7 cellular contexts compared by ENCODE assay signal in the genomic region with DNA sequence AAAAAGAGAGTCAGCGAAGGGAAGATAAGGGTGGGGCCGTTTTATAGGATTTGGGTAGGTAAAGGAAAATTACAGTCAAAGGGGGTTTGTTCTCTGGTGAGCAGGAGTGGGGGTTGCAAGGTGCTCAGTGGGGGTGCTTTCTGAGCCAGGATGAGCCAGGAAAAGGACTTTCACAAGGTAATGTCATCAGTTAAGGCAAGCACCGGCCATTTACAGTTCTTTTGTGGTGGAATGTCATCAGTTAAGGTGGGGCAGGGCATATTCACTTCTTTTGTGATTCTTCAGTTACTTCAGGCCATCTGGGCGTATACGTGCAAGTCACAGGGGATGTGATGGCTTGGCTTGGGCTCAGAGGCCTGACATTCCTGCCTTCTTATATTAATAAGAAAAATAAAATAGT.
A peak's percentile ranks its signal among the peaks of the same experiment; 100 is the strongest.
DNase-seq lines count a peak whose midpoint lies in the region; TF ChIP-seq lines count a peak whose summit lies in the region.
"Not testable (repeated sequence)": the region's sequence is repeated elsewhere in the genome, so short reads cannot be mapped to it uniquely, and the experiment has no call there.

No MANE protein-coding gene starts in this region.

- H2BK20ac ChIP-seq in H9 (ENCODE audit: low read depth, low read length, poor library complexity, severe bottlenecking): not testable (repeated sequence)

- not testable (repeated sequence) for H4K91ac ChIP-seq in H9 (ENCODE audit: insufficient read length, low read depth, low read length)

- not testable (repeated sequence) for H4K20me1 ChIP-seq in H9 (ENCODE audit: control insufficient read depth, insufficient read depth, insufficient read length); neural progenitor cell (ENCODE audit: low read depth)

- H3K36me3 Mint-ChIP-seq in H9 (ENCODE audit: insufficient read depth in 1 of 3, low read depth in 3 of 3) (peaks cover 18 to 71% (median 57%) of the 10 kb centered on the region in 3 experiments), endodermal cell (ENCODE audit: low read depth) (peaks cover 41% of the 10 kb centered on the region)
- H3K36me3 Mint-ChIP-seq in neural progenitor cell: not testable (repeated sequence)

- H3K9me3 ChIP-seq in ES-I3 (ENCODE audit: control insufficient read depth, insufficient read depth, low read length); H9 (ENCODE audit: control insufficient read depth, low read depth, low read length); HUES64 (ENCODE audit: insufficient read depth, low read depth, low read length); endodermal cell (ENCODE audit: control insufficient read depth, low read length); iPS DF 6.9 (ENCODE audit: control insufficient read depth, insufficient read depth, low read length); iPS-20b (ENCODE audit: insufficient read depth, low read depth, low read length); neural progenitor cell (ENCODE audit: low read depth): not testable (repeated sequence)

- H3K4me1 ChIP-seq in ES-I3 (ENCODE audit: insufficient read depth, low read length): peaks cover 25% of the 10 kb centered on the region
- H3K4me1 ChIP-seq in H9 (ENCODE audit: insufficient read depth, low read length): peaks cover 15% of the 10 kb centered on the region
- peaks cover 30% of the 10 kb centered on the region for H3K4me1 ChIP-seq in HUES64 (ENCODE audit: insufficient read depth, low read length)
- H3K4me1 ChIP-seq in endodermal cell (ENCODE audit: control insufficient read depth, insufficient read depth, low read length): peaks cover 29% of the 10 kb centered on the region
- peaks cover 11% of the 10 kb centered on the region for H3K4me1 ChIP-seq in iPS DF 6.9 (ENCODE audit: control insufficient read depth, insufficient read depth, low read length)
- peaks cover 26% of the 10 kb centered on the region for H3K4me1 ChIP-seq in iPS-20b (ENCODE audit: insufficient read depth, low read length)
- peaks cover 24% of the 10 kb centered on the region for H3K4me1 ChIP-seq in neural progenitor cell

- not testable (repeated sequence) for H3T11ph ChIP-seq in H9 (ENCODE audit: low read length)

- H3K56ac ChIP-seq in H9 (ENCODE audit: insufficient read length, low read depth, low read length): not testable (repeated sequence)

- H3K4me2 ChIP-seq in H9 (ENCODE audit: insufficient read depth, insufficient read length, low read length): peak overlapping the region; percentile 78
- not testable (repeated sequence) for H3K4me2 ChIP-seq in neural progenitor cell

- H3K4me1 Mint-ChIP-seq in H9: peaks cover 54 to 59% of the 10 kb centered on the region in 2 experiments
- peaks cover 47% of the 10 kb centered on the region for H3K4me1 Mint-ChIP-seq in endodermal cell
- H3K4me1 Mint-ChIP-seq in neural progenitor cell: peaks cover 47% of the 10 kb centered on the region

- not testable (repeated sequence) for H3K23ac ChIP-seq in H9 (ENCODE audit: insufficient read length, low read depth, low read length)

- not testable (repeated sequence) for H3K23me2 ChIP-seq in H9 (ENCODE audit: insufficient read length, low read depth, low read length, poor library complexity, severe bottlenecking)

- not testable (repeated sequence) for H2BK12ac ChIP-seq in H9 (ENCODE audit: insufficient read length, low read depth, low read length)

- H3K27ac Mint-ChIP-seq in H9 (peak overlapping the region; percentile 92 to 96 (median 95)), endodermal cell (peak overlapping the region; percentile 85), neural progenitor cell (peak overlapping the region; percentile 58)

- H3K27me3 ChIP-seq in H9 (ENCODE audit: insufficient read depth, low read length); HUES64 (ENCODE audit: insufficient read depth, low read length); endodermal cell (ENCODE audit: control insufficient read depth, insufficient read depth, low read length, poor library complexity, severe bottlenecking); iPS DF 6.9 (ENCODE audit: control insufficient read depth, insufficient read depth, low read length); iPS-20b (ENCODE audit: insufficient read depth, low read length): not testable (repeated sequence)
- peaks cover 18% of the 10 kb centered on the region for H3K27me3 ChIP-seq in neural progenitor cell

- H2BK15ac ChIP-seq in H9 (ENCODE audit: low read depth, low read length): not testable (repeated sequence)

- H3K9me3 Mint-ChIP-seq in H9, endodermal cell, neural progenitor cell: not testable (repeated sequence)

- H3K9ac ChIP-seq in ES-I3 (ENCODE audit: low read depth, low read length): peak overlapping the region; percentile 36
- peak overlapping the region; percentile 2 for H3K9ac ChIP-seq in H9 (ENCODE audit: extremely low read depth, insufficient read length, low read length)
- H3K9ac ChIP-seq in HUES64 (ENCODE audit: low read depth, low read length): peak overlapping the region; percentile 81
- not testable (repeated sequence) for H3K9ac ChIP-seq in endodermal cell (ENCODE audit: extremely low read depth, low read length, poor library complexity, severe bottlenecking); neural progenitor cell
- H3K9ac ChIP-seq in iPS-20b (ENCODE audit: low read depth, low read length): peak overlapping the region; percentile 59

- not testable (repeated sequence) for H2BK120ac ChIP-seq in H9 (ENCODE audit: low read depth, low read length, poor library complexity, severe bottlenecking)

- H3K18ac ChIP-seq in H9 (ENCODE audit: insufficient read length, low read depth, low read length): not testable (repeated sequence)

- not testable (repeated sequence) for H2AFZ ChIP-seq in H9 (ENCODE audit: low read length); neural progenitor cell (replicated peaks)

- H3K36me3 ChIP-seq in ES-I3 (ENCODE audit: insufficient read depth, low read length): peaks cover 42% of the 10 kb centered on the region
- H3K36me3 ChIP-seq in HUES64 (ENCODE audit: insufficient read depth, low read length): peaks cover 56% of the 10 kb centered on the region
- peaks cover 39% of the 10 kb centered on the region for H3K36me3 ChIP-seq in endodermal cell (ENCODE audit: control insufficient read depth, insufficient read depth, low read length)
- not testable (repeated sequence) for H3K36me3 ChIP-seq in iPS DF 6.9 (ENCODE audit: control insufficient read depth, insufficient read depth, low read length); neural progenitor cell
- peaks cover 52% of the 10 kb centered on the region for H3K36me3 ChIP-seq in iPS-20b (ENCODE audit: insufficient read depth, low read depth, low read length)

- H3K79me2 ChIP-seq in H9 (ENCODE audit: insufficient read depth, low read length); neural progenitor cell (ENCODE audit: low read depth): not testable (repeated sequence)

- H3K27ac ChIP-seq in H9 (ENCODE audit: insufficient read length, low read depth, low read length) (peak overlapping the region; percentile 72), HUES64 (ENCODE audit: low read depth, low read length) (peak overlapping the region; percentile 97), iPS DF 6.9 (ENCODE audit: low read length) (peak overlapping the region; percentile 65), iPS-20b (ENCODE audit: low read length) (peak overlapping the region; percentile 88)
- H3K27ac ChIP-seq in endodermal cell (ENCODE audit: low read depth, low read length); neural progenitor cell: not testable (repeated sequence)

- H4K8ac ChIP-seq in H9 (replicated peaks; ENCODE audit: insufficient read length, low read depth, low read length): not testable (repeated sequence)

- peaks cover 28% of the 10 kb centered on the region for H3F3A ChIP-seq in neural progenitor cell (ENCODE audit: low read depth)

- DNase-seq in H9; endodermal cell; iPS DF 6.9 (ENCODE audit: low read depth, low spot score); neural progenitor cell (ENCODE audit: low spot score): not testable (repeated sequence)

- not testable (repeated sequence) for H2BK5ac ChIP-seq in H9 (ENCODE audit: insufficient read length, low read length)

- H3K4ac ChIP-seq in H9 (ENCODE audit: low read depth, low read length): not testable (repeated sequence)

- H3K27me3 Mint-ChIP-seq in H9 (ENCODE audit: low read depth); endodermal cell (ENCODE audit: insufficient read depth): not testable (repeated sequence)
- peaks cover 15% of the 10 kb centered on the region for H3K27me3 Mint-ChIP-seq in neural progenitor cell (ENCODE audit: insufficient read depth, low read depth)

- H3K4me3 ChIP-seq in HUES64 (ENCODE audit: low read length): peak overlapping the region; percentile 49
- H3K4me3 ChIP-seq in endodermal cell (ENCODE audit: low read length): peak overlapping the region; percentile 75
- not testable (repeated sequence) for H3K4me3 ChIP-seq in iPS DF 6.9 (ENCODE audit: low read length); neural progenitor cell
- H3K4me3 ChIP-seq in iPS-20b (ENCODE audit: low read length): peak overlapping the region; percentile 53

- not testable (repeated sequence) for H4K5ac ChIP-seq in H9 (ENCODE audit: insufficient read length, low read depth, low read length)

- H3K4me3 Mint-ChIP-seq in H9 (peak overlapping the region; percentile 52 to 72), endodermal cell (peak overlapping the region; percentile 52)
- not testable (repeated sequence) for H3K4me3 Mint-ChIP-seq in neural progenitor cell

- WGBS in H9 (ENCODE audit: extremely low coverage, insufficient read length, low lambda C conversion rate): no CpG with 5 or more reads among the region's 5 CpGs
- WGBS in HUES64: 13% methylated on average over 3 of the region's 5 CpGs
- 9 to 17% methylated on average over 2 to 3 of the region's 5 CpGs for WGBS in endodermal cell (ENCODE audit: insufficient coverage in 1 of 2, insufficient read length in 1 of 2), 2 experiments
- no CpG with 5 or more reads among the region's 5 CpGs for WGBS in iPS DF 6.9 (ENCODE audit: insufficient coverage, insufficient read length)

- H3K79me1 ChIP-seq in H9 (ENCODE audit: insufficient read depth, low read depth, low read length, poor library complexity, severe bottlenecking): not testable (repeated sequence)

- not testable (repeated sequence) for TF ChIP-seq CTCF in H9 (conservative IDR thresholded peaks at IDR 0.05); endodermal cell (conservative IDR thresholded peaks at IDR 0.05); neural progenitor cell (IDR thresholded peaks at IDR 0.05)

- not testable (repeated sequence) for H2AK5ac ChIP-seq in H9 (ENCODE audit: insufficient read length, low read length)

- H3K14ac ChIP-seq in H9 (ENCODE audit: insufficient read depth, low read length): not testable (repeated sequence)
